ENCODE assay signal across 33 cellular contexts in genomic region chr15:61344293-61344692, GRCh38.
"Had no signal": no experiment of that assay in that cellular context is flagged by ENCODE, and none has a peak within 500 bp of the region (broad histone marks: within the 10 kb centered on the region; RNA-seq: fewer than 3 reads in every experiment).

No MANE protein-coding gene starts in this region.

- H3K9me3 ChIP-seq: adrenal gland, body of pancreas had no signal

- H3K4me1 ChIP-seq: adrenal gland, ascending aorta, body of pancreas, breast epithelium had no signal

- DNase-seq: activated effector memory CD4-positive, alpha-beta T cell treated with anti-CD3 and anti-CD28 coated beads, Interleukin-2, amount 50 U/mL, for 16 hours; activated effector memory CD4-positive, alpha-beta T cell treated with Interleukin-2 at 50 U/mL for 16 hours; activated gamma-delta T cell; activated gamma-delta T cell treated with Interleukin-2 at 50 U/mL for 16 hours; activated naive CD4-positive, alpha-beta T cell; activated naive CD4-positive, alpha-beta T cell treated with anti-CD3 and anti-CD28 coated beads for 36 hours; activated naive CD4-positive, alpha-beta T cell treated with anti-CD3 and anti-CD28 coated beads, Interleukin-2, amount 10 ng/mL, durations not matched to agents 7 days and 5 days; activated naive CD4-positive, alpha-beta T cell treated with anti-CD3 and anti-CD28 coated beads, Interleukin-2, amount 50 U/mL, for 16 hours; activated naive CD4-positive, alpha-beta T cell treated with Interleukin-2 at 50 U/mL for 16 hours; activated naive CD8-positive, alpha-beta T cell treated with anti-CD3 and anti-CD28 coated beads for 36 hours; activated naive CD8-positive, alpha-beta T cell treated with anti-CD3 and anti-CD28 coated beads, Interleukin-2, amount 10 ng/mL, durations not matched to agents 7 days and 5 days; activated naive CD8-positive, alpha-beta T cell treated with anti-CD3 and anti-CD28 coated beads, Interleukin-2, amount 50 U/mL, for 24 hours; activated T-cell treated with anti-CD3 and anti-CD28 coated beads, Interleukin-2, amount 50 U/mL, for 24 hours; activated T-cell treated with anti-CD3 and anti-CD28 coated beads, Interleukin-2, amount 50 U/mL, for 4 hours; activated T-cell treated with anti-CD3 and anti-CD28 coated beads, Interleukin-2, amount 50 U/mL, for 48 hours; activated T-cell treated with anti-CD3 and anti-CD28 coated beads, Interleukin-2, amount 50 U/mL, for 72 hours; adrenal gland; amniotic stem cell; amygdala; anterior cingulate cortex; aorta; body of pancreas; brain microvascular endothelial cell; caudate nucleus; central memory CD4-positive, alpha-beta T cell; cerebellar nuclear complex had no signal

- FAIRE-seq: astrocyte, bronchial epithelial cell had no signal

- H3K27me3 ChIP-seq: ascending aorta, body of pancreas, brain microvascular endothelial cell, breast epithelium, cardiac muscle cell had no signal

- ATAC-seq: activated naive CD4-positive, alpha-beta T cell treated with anti-CD3 and anti-CD28 coated beads, Interleukin-2, amount 50 U/mL, for 72 hours; activated naive CD8-positive, alpha-beta T cell treated with anti-CD3 and anti-CD28 coated beads, Interleukin-2, amount 50 U/mL, for 24 hours; activated T-cell treated with anti-CD3 and anti-CD28 coated beads, Interleukin-2, amount 50 U/mL, for 4 hours; activated T-cell treated with anti-CD3 and anti-CD28 coated beads, Interleukin-2, amount 50 U/mL, for 72 hours; activated T-helper 17 cell treated with anti-CD3 and anti-CD28 coated beads, Interleukin-2, amount 50 U/mL, for 72 hours; body of pancreas had no signal

- H3K27ac ChIP-seq: adrenal gland, ascending aorta, body of pancreas, brain microvascular endothelial cell, breast epithelium, cardiac muscle cell had no signal

- H3K36me3 ChIP-seq: adrenal gland, ascending aorta, brain microvascular endothelial cell, breast epithelium, cardiac muscle cell had no signal

- H3K4me3 ChIP-seq: adrenal gland, ascending aorta, body of pancreas, breast epithelium, cardiac muscle cell had no signal
